Comparison of ENCODE assay signal across 8 cellular contexts in the genomic region with DNA sequence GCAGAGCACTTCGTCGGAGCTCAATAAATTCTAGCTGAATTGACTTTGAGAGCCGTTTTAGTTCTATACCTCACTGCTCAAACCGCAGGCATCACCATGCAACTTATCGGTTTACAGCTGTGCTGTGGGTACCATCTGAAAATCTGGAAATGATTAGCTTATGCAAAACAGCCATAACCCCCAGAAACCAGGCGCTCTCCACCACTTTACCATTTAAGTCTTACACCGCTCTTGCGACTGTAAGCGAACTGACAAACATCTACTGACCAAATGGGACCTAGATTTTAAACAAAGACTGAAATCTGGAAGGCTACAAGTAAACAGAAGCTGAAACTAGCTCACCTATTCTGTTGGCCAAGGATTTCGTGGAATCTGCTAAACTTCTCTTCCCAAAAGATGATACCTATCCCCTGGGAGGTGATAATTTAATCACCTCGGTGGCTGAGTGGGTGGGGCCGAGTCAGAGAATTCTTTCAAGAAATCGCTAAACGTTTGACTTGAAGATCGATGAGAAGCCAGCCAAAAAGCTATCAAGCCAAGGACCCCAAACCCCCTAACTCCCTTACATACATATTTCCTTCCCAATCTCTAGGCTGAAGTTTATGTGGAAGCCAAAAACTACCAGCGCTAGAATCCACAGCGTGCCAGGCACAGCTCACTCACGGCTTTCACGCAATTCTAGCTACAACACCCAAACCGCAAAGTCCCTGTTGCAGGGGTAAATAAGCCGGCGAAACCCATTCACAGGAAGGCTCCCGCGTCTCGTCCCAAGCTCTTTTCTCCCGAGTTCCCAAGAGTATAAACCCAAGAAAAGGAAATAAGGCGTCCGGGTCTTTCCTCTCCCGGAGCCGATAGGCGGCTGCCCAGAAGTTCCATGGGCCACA. TPM values are rescaled to one million over a fixed set of nuclear protein-coding genes. Genes with fewer than 3 reads are reported as not detected.
DNase-seq lines count a peak whose midpoint lies in the region; ATAC-seq and TF ChIP-seq lines count a peak whose summit lies in the region.

No MANE protein-coding gene starts in this region.

- H4K20me1 ChIP-seq in DOHH2 (ENCODE audit: control insufficient read depth, insufficient read depth, low read depth, low read length), result no peaks in the 10 kb centered on the region
- peaks cover 26% of the 10 kb centered on the region for H4K20me1 ChIP-seq in hepatocyte (ENCODE audit: insufficient read depth, poor library complexity, severe bottlenecking)

- H3K27ac Mint-ChIP-seq in activated T-helper 1 cell treated with anti-CD3 and anti-CD28 coated beads, Interleukin-12 subunit alpha, Interleukin-12 subunit beta, Interleukin-2, Interleukin-4 antibody, amounts not matched to agents 30 ng/mL and 10 ng/mL and 1 ng/mL, durations not matched to agents 14 hours and 24 hours and 36 hours, result peak overlapping the region; percentile 99

- 9% methylated on average over 31 of the region's 31 CpGs for WGBS in hepatocyte (ENCODE audit: low lambda C conversion rate, missing lambda C conversion rate)

- H3K4me2 ChIP-seq in DOHH2 (ENCODE audit: low read length) (peak overlapping the region; percentile 87), hepatocyte (peak overlapping the region; percentile 93)

- no peaks in the 10 kb centered on the region for H3K9me2 ChIP-seq in DOHH2 (replicated peaks; ENCODE audit: control insufficient read depth, low read length)
- H3K9me2 ChIP-seq in hepatocyte (replicated peaks; ENCODE audit: insufficient read depth), result no peaks in the 10 kb centered on the region

- ATAC-seq in GM19397 (IDR thresholded peaks at IDR 0.05; ENCODE audit: unreplicated experiment) (peak; percentile 54), HG03457 (IDR thresholded peaks at IDR 0.05; ENCODE audit: unreplicated experiment) (peak; percentile 70)

- H3K4me3 Mint-ChIP-seq in activated T-helper 1 cell treated with anti-CD3 and anti-CD28 coated beads, Interleukin-12 subunit alpha, Interleukin-12 subunit beta, Interleukin-2, Interleukin-4 antibody, amounts not matched to agents 30 ng/mL and 10 ng/mL and 1 ng/mL, durations not matched to agents 14 hours and 24 hours and 36 hours, result peak overlapping the region; percentile 97

- no peaks in the 10 kb centered on the region for H3F3A ChIP-seq in DOHH2 (ENCODE audit: control insufficient read depth, insufficient read depth)

- H3K27ac ChIP-seq in DOHH2 (ENCODE audit: low read depth, low read length), result no peak overlapping the region
- peak overlapping the region; percentile 89 for H3K27ac ChIP-seq in hepatocyte

- no peak for DNase-seq in activated T-helper 1 cell treated with anti-CD3 and anti-CD28 coated beads, Interleukin-12 subunit alpha, Interleukin-12 subunit beta, Interleukin-2, Interleukin-4 antibody, amounts not matched to agents 30 ng/mL and 10 ng/mL and 1 ng/mL, durations not matched to agents 14 hours and 24 hours and 36 hours (ENCODE audit: low spot score)
- DNase-seq in hepatocyte (ENCODE audit: low spot score) (peak; percentile 32), NCI-H1694 treated with DMSO at 0.1 percent for 48 hours (lab: John Stamatoyannopoulos, UW) (no peak), AG08396 (ENCODE audit: low spot score) (no peak)
- peak; percentile 31 to 43 for DNase-seq in stimulated activated CD4-positive, alpha-beta T cell treated with anti-CD3 and anti-CD28 coated beads, Interleukin-2, amount 100 ng/mL, for 24 hours

- H3K27me3 ChIP-seq in DOHH2 (ENCODE audit: control insufficient read depth, low read length), result no peaks in the 10 kb centered on the region
- no peaks in the 10 kb centered on the region for H3K27me3 ChIP-seq in hepatocyte

- H3K27me3 Mint-ChIP-seq in activated T-helper 1 cell treated with anti-CD3 and anti-CD28 coated beads, Interleukin-12 subunit alpha, Interleukin-12 subunit beta, Interleukin-2, Interleukin-4 antibody, amounts not matched to agents 30 ng/mL and 10 ng/mL and 1 ng/mL, durations not matched to agents 14 hours and 24 hours and 36 hours (ENCODE audit: insufficient read depth), result no peaks in the 10 kb centered on the region

- H3K9me3 ChIP-seq in DOHH2 (ENCODE audit: control insufficient read depth, insufficient read depth, low read length) (no peaks in the 10 kb centered on the region), hepatocyte (ENCODE audit: low read depth) (no peaks in the 10 kb centered on the region)

- H3K36me3 Mint-ChIP-seq in activated T-helper 1 cell treated with anti-CD3 and anti-CD28 coated beads, Interleukin-12 subunit alpha, Interleukin-12 subunit beta, Interleukin-2, Interleukin-4 antibody, amounts not matched to agents 30 ng/mL and 10 ng/mL and 1 ng/mL, durations not matched to agents 14 hours and 24 hours and 36 hours (ENCODE audit: low read depth), result peaks cover 3% of the 10 kb centered on the region

- H3K4me3 ChIP-seq in DOHH2 (ENCODE audit: low read length), result peak overlapping the region; percentile 93
- H3K4me3 ChIP-seq in hepatocyte, result peak overlapping the region; percentile 74

- intact Hi-C loops in activated T-helper 1 cell treated with anti-CD3 and anti-CD28 coated beads, Interleukin-12 subunit alpha, Interleukin-12 subunit beta, Interleukin-2, Interleukin-4 antibody, amounts not matched to agents 30 ng/mL and 10 ng/mL and 1 ng/mL, durations not matched to agents 14 hours and 24 hours and 36 hours (cut with micrococcal nuclease), result loop anchor here (1.0 to 10.0 kb wide), 17 partner anchors 17 to 1895 kb away; partner anchors contain the start of genes C11orf58, E2F8, GTF2H1 and HPS5

- peaks cover 38% of the 10 kb centered on the region for H3K4me1 Mint-ChIP-seq in activated T-helper 1 cell treated with anti-CD3 and anti-CD28 coated beads, Interleukin-12 subunit alpha, Interleukin-12 subunit beta, Interleukin-2, Interleukin-4 antibody, amounts not matched to agents 30 ng/mL and 10 ng/mL and 1 ng/mL, durations not matched to agents 14 hours and 24 hours and 36 hours (ENCODE audit: low read depth)

- no peak for TF ChIP-seq CTCF in DOHH2 (IDR thresholded peaks at IDR 0.05; ENCODE audit: low read depth, low read length, poor library complexity, severe bottlenecking)
- TF ChIP-seq CTCF in hepatocyte (IDR thresholded peaks at IDR 0.05; ENCODE audit: poor library complexity), result no peak

- no peaks in the 10 kb centered on the region for H3K9me3 Mint-ChIP-seq in activated T-helper 1 cell treated with anti-CD3 and anti-CD28 coated beads, Interleukin-12 subunit alpha, Interleukin-12 subunit beta, Interleukin-2, Interleukin-4 antibody, amounts not matched to agents 30 ng/mL and 10 ng/mL and 1 ng/mL, durations not matched to agents 14 hours and 24 hours and 36 hours

- H3K36me3 ChIP-seq in DOHH2 (ENCODE audit: control insufficient read depth, low read length) (no peaks in the 10 kb centered on the region), hepatocyte (replicated peaks; ENCODE audit: insufficient read depth, low read depth) (no peaks in the 10 kb centered on the region)

- H3K79me2 ChIP-seq in DOHH2 (ENCODE audit: control insufficient read depth, low read length), result peaks cover 54% of the 10 kb centered on the region
- H3K79me2 ChIP-seq in hepatocyte, result peaks cover 55% of the 10 kb centered on the region

- H2AFZ ChIP-seq in hepatocyte, result peak overlapping the region; percentile 62

- H3K4me1 ChIP-seq in DOHH2 (ENCODE audit: control insufficient read depth, low read length) (peaks cover 24% of the 10 kb centered on the region), hepatocyte (ENCODE audit: insufficient read depth) (peaks cover 13% of the 10 kb centered on the region)

RNA-seq across cellular contexts. Expression of gene SPTY2D1, which starts 0.6 kb away (rescaled TPM):
- total RNA-seq in activated T-helper 1 cell treated with anti-CD3 and anti-CD28 coated beads, Interleukin-12 subunit alpha, Interleukin-12 subunit beta, Interleukin-2, Interleukin-4 antibody, amounts not matched to agents 30 ng/mL and 10 ng/mL and 1 ng/mL, durations not matched to agents 14 hours and 24 hours and 36 hours, result 29.2 and 29.6 TPM in 2 replicates
- 23.8 and 24.1 TPM in 2 replicates for total RNA-seq in hepatocyte
- 9.0 and 10.9 TPM in 2 replicates for polyA plus RNA-seq in hepatocyte

RNA-seq across cellular contexts. Expression of gene MISFA, which starts 33.9 kb away (rescaled TPM):
- total RNA-seq in activated T-helper 1 cell treated with anti-CD3 and anti-CD28 coated beads, Interleukin-12 subunit alpha, Interleukin-12 subunit beta, Interleukin-2, Interleukin-4 antibody, amounts not matched to agents 30 ng/mL and 10 ng/mL and 1 ng/mL, durations not matched to agents 14 hours and 24 hours and 36 hours, result 5.1 and 7.1 TPM in 2 replicates
- 1.8 TPM in 1 of 2 replicates, not detected in the other for total RNA-seq in hepatocyte
- polyA plus RNA-seq in hepatocyte, result 2.0 and 3.2 TPM in 2 replicates

RNA-seq across cellular contexts. Expression of gene UEVLD, which starts 45.0 kb away (rescaled TPM):
- 31.2 and 31.4 TPM in 2 replicates for total RNA-seq in activated T-helper 1 cell treated with anti-CD3 and anti-CD28 coated beads, Interleukin-12 subunit alpha, Interleukin-12 subunit beta, Interleukin-2, Interleukin-4 antibody, amounts not matched to agents 30 ng/mL and 10 ng/mL and 1 ng/mL, durations not matched to agents 14 hours and 24 hours and 36 hours
- 26.0 and 33.0 TPM in 2 replicates for total RNA-seq in hepatocyte
- polyA plus RNA-seq in hepatocyte, result 11.5 and 11.8 TPM in 2 replicates

Comparison
In these comparisons a context has a peak if more than half of its experiments do, and no peak if none do; other contexts are left out.
1. DNase-seq: peak in hepatocyte (single experiment) and stimulated activated CD4-positive, alpha-beta T cell treated with anti-CD3 and anti-CD28 coated beads, Interleukin-2, amount 100 ng/mL, for 24 hours (2 of 2); none in activated T-helper 1 cell treated with anti-CD3 and anti-CD28 coated beads, Interleukin-12 subunit alpha, Interleukin-12 subunit beta, Interleukin-2, Interleukin-4 antibody, amounts not matched to agents 30 ng/mL and 10 ng/mL and 1 ng/mL, durations not matched to agents 14 hours and 24 hours and 36 hours (single experiment), NCI-H1694 treated with DMSO at 0.1 percent for 48 hours (single experiment) and AG08396 (single experiment).